Comparison of ENCODE assay signal across 7 cellular contexts in genomic region chr17:15263206-15263579, GRCh38. TPM values are rescaled to one million over a fixed set of nuclear protein-coding genes. Genes with fewer than 3 reads are reported as not detected.
A peak's percentile ranks its signal among the peaks of the same experiment; 100 is the strongest.
DNase-seq lines count a peak whose midpoint lies in the region; ATAC-seq and TF ChIP-seq lines count a peak whose summit lies in the region.

No MANE protein-coding gene starts in this region.

- peaks cover 0 to 9% of the 10 kb centered on the region in 2 donors for H3K4me1 ChIP-seq in esophagus (ENCODE audit: control insufficient read depth in 2 of 2, insufficient read depth in 2 of 2, low read length in 1 of 2)
- H3K4me1 ChIP-seq in mesodermal cell (ENCODE audit: control insufficient read depth, insufficient read depth, low read length, poor library complexity, severe bottlenecking) = peaks cover 18% of the 10 kb centered on the region
- peaks cover 10 to 13% of the 10 kb centered on the region in 2 donors for H3K4me1 ChIP-seq in uterus
- no peaks in the 10 kb centered on the region for H3K4me1 ChIP-seq in SJCRH30

- WGBS in esophagus, 2 donors = 3% methylated on average over 17 of the region's 17 CpGs
- WGBS in mesodermal cell (ENCODE audit: insufficient coverage in 2 of 2), 2 experiments = 2 to 4% methylated on average over 5 to 8 of the region's 17 CpGs

- no peak for ATAC-seq in GM19328 (IDR thresholded peaks at IDR 0.05; ENCODE audit: unreplicated experiment)

- peak; percentile 21 to 33 for TF ChIP-seq POLR2A in uterus (IDR thresholded peaks at IDR 0.05)

- peak overlapping the region; percentile 38 to 40 for H3K4me3 ChIP-seq in esophagus (ENCODE audit: low read depth in 1 of 2, low read length in 2 of 2)
- H3K4me3 ChIP-seq in mesodermal cell (ENCODE audit: extremely low read depth, insufficient read depth, low read length, poor library complexity, severe bottlenecking) = peak overlapping the region; percentile 79
- H3K4me3 ChIP-seq in uterus = peak overlapping the region; percentile 86 to 89
- H3K4me3 ChIP-seq in SJCRH30 = no peak overlapping the region

- peak overlapping the region; percentile 89 to 92 for H3K27ac ChIP-seq in esophagus (ENCODE audit: low read depth in 2 of 2, low read length in 1 of 2)
- H3K27ac ChIP-seq in mesodermal cell (ENCODE audit: low read depth, low read length, severe bottlenecking) = peak overlapping the region; percentile 86
- H3K27ac ChIP-seq in uterus = peak overlapping the region; percentile 98 to 99
- no peak overlapping the region for H3K27ac ChIP-seq in SJCRH30

- intact Hi-C loops in uterus (cut with DNase I; ENCODE audit: low total_unique reads) = loop anchor here (5.0 kb wide), 2 partner anchors 89 to 194 kb away; no protein-coding TSS in a partner anchor

- DNase-seq in NCI-H460 (ENCODE audit: extremely low read depth, low read depth) (peak; percentile 51), uterus (peak; percentile 88 to 92), SJCRH30 (no peak)
- DNase-seq in activated naive CD4-positive, alpha-beta T cell (lab: John Stamatoyannopoulos, UW) = no peak

- TF ChIP-seq CTCF in uterus (IDR thresholded peaks at IDR 0.05) = no peak

- H3K27me3 ChIP-seq in esophagus (ENCODE audit: control insufficient read depth in 1 of 2, insufficient read depth in 2 of 2, low read length in 2 of 2) (peaks cover 0 to 3% of the 10 kb centered on the region in 2 donors), uterus (no peaks in the 10 kb centered on the region), SJCRH30 (peaks cover 5% of the 10 kb centered on the region; the same call in 1 of the 2 replicates)

- no peaks in the 10 kb centered on the region for H3K36me3 ChIP-seq in esophagus (ENCODE audit: control insufficient read depth in 2 of 2, insufficient read depth in 2 of 2, low read length in 1 of 2)
- peaks cover 21% of the 10 kb centered on the region for H3K36me3 ChIP-seq in mesodermal cell (ENCODE audit: control insufficient read depth, insufficient read depth, low read length)
- no peaks in the 10 kb centered on the region for H3K36me3 ChIP-seq in uterus
- H3K36me3 ChIP-seq in SJCRH30 = no peaks in the 10 kb centered on the region

- H3K9me3 ChIP-seq in esophagus (ENCODE audit: control insufficient read depth in 2 of 2, insufficient read depth in 1 of 2, low read depth in 1 of 2, low read length in 1 of 2) = no peaks in the 10 kb centered on the region
- H3K9me3 ChIP-seq in mesodermal cell (ENCODE audit: control insufficient read depth, low read length) = no peaks in the 10 kb centered on the region
- no peaks in the 10 kb centered on the region for H3K9me3 ChIP-seq in uterus
- H3K9me3 ChIP-seq in SJCRH30 (replicated peaks) = no peaks in the 10 kb centered on the region

RNA-seq across cellular contexts. Expression of gene PMP22, which starts 1.9 kb away (rescaled TPM):
- 50.8 and 56.1 TPM in 2 replicates for total RNA-seq in NCI-H460 (2014; rRNA removed; shearing (Covaris generic))
- polyA plus RNA-seq in NCI-H460 (2014; cell fraction: nucleus; rRNA removed) = 27.6 and 32.1 TPM in 2 replicates
- polyA plus RNA-seq in esophagus = 10 to 100 TPM in 1 of 2 donors, 1 to 10 TPM in 1; 5.7 to 21.2 TPM
- 220 TPM for polyA plus RNA-seq in mesodermal cell (2013, experiment 1 of 2)
- 196 TPM for polyA plus RNA-seq in mesodermal cell (2013, experiment 2 of 2)
- total RNA-seq in uterus = 100 to 1,000 TPM; 104 to 246 (median 155) TPM
- total RNA-seq in SJCRH30 (2014; rRNA removed; shearing (Covaris generic)) = 7.2 and 7.9 TPM in 2 replicates

Comparison
In these comparisons a context has a peak if more than half of its experiments do, and no peak if none do; other contexts are left out.
1. DNase-seq: peak in NCI-H460 (single experiment) and uterus (2 of 2); none in SJCRH30 (0 of 2) and activated naive CD4-positive, alpha-beta T cell (0 of 4).